Comparison of ENCODE assay signal across 20 cellular contexts in the genomic region with DNA sequence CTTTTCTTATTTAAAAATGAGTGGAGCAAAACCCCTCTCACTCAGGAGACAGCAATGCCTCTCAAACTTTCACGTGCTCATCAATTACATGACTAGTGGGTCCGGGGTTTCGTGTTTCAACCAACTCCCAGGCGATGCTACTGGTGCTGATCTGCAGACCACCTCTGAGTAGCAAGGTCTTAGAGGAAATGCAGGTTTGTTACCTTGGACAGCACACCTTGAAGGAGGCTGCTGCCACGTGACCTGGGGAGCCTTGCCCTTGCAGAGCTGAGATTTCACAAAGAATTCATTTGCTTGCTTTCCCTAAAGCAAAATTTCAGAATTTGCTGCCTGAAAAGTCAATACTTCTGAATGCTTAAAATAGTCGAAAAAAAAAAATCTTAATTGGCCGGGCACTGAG. TPM values are rescaled to one million over a fixed set of nuclear protein-coding genes. Genes with fewer than 3 reads are reported as not detected.
A peak's percentile ranks its signal among the peaks of the same experiment; 100 is the strongest.
DNase-seq lines count a peak whose midpoint lies in the region; TF ChIP-seq lines count a peak whose summit lies in the region.
"Had no signal": no experiment of that assay in that cellular context is flagged by ENCODE, and none has a peak within 500 bp of the region (broad histone marks: within the 10 kb centered on the region; RNA-seq: fewer than 3 reads in every experiment).

No MANE protein-coding gene starts in this region.

- no peak overlapping the region for H3K27ac Mint-ChIP-seq in CD8-positive, alpha-beta memory T cell
- H3K27ac Mint-ChIP-seq: CD4-positive, alpha-beta T cell; H9 had no signal

- H3K9me3 Mint-ChIP-seq in CD8-positive, alpha-beta memory T cell: no peaks in the 10 kb centered on the region
- H3K9me3 Mint-ChIP-seq: CD4-positive, alpha-beta T cell; H9 had no signal

- no peaks in the 10 kb centered on the region for H3K36me3 ChIP-seq in HEK293 (ENCODE audit: control insufficient read depth in 2 of 2, insufficient read depth in 1 of 2, low read length in 2 of 2)
- H3K36me3 ChIP-seq in CD8-positive, alpha-beta memory T cell (ENCODE audit: insufficient read depth, low read length): no peaks in the 10 kb centered on the region

- H3K36me3 Mint-ChIP-seq in CD8-positive, alpha-beta memory T cell: no peaks in the 10 kb centered on the region

- H3K4me3 Mint-ChIP-seq in CD8-positive, alpha-beta memory T cell: no peak overlapping the region
- H3K4me3 Mint-ChIP-seq: CD4-positive, alpha-beta T cell; H9 had no signal

- H3K27ac ChIP-seq in HEK293 (ENCODE audit: extremely low read depth, low read depth, low read length): no peak overlapping the region
- H3K27ac ChIP-seq in CD8-positive, alpha-beta memory T cell (ENCODE audit: low read depth, low read length): no peak overlapping the region
- H3K27ac ChIP-seq: 22Rv1, A549, C4-2B had no signal

- H3K4me1 ChIP-seq in HEK293 (ENCODE audit: control insufficient read depth, insufficient read depth, low read length): no peaks in the 10 kb centered on the region
- no peaks in the 10 kb centered on the region for H3K4me1 ChIP-seq in CD8-positive, alpha-beta memory T cell (ENCODE audit: insufficient read depth, low read length)
- H3K4me1 ChIP-seq: A549 had no signal

- CTCF ChIA-PET in HEK293 (lab: Yijun Ruan, JAX): no interaction called here
- CTCF ChIA-PET in CD8-positive, alpha-beta memory T cell (lab: Charles Lee): no interaction called here

- no peaks in the 10 kb centered on the region for H3K27me3 ChIP-seq in CD8-positive, alpha-beta memory T cell (ENCODE audit: insufficient read depth, low read length, poor library complexity, severe bottlenecking)

- H3K9me3 ChIP-seq in HEK293 (ENCODE audit: control insufficient read depth, insufficient read depth, low read depth, low read length): no peaks in the 10 kb centered on the region
- no peaks in the 10 kb centered on the region for H3K9me3 ChIP-seq in CD8-positive, alpha-beta memory T cell (ENCODE audit: low read length)
- H3K9me3 ChIP-seq: A549 had no signal

- TF ChIP-seq CTCF in HEK293 (tag by site-specific recombination; IDR thresholded peaks at IDR 0.05): no peak

- H3K4me3 ChIP-seq in HEK293 (ENCODE audit: low read depth, low read length): no peak overlapping the region
- H3K4me3 ChIP-seq in CD8-positive, alpha-beta memory T cell (ENCODE audit: low read length): no peak overlapping the region
- H3K4me3 ChIP-seq: A549 had no signal

- H3K27me3 Mint-ChIP-seq in CD8-positive, alpha-beta memory T cell: peaks cover 9 to 53% of the 10 kb centered on the region in 2 donors

- DNase-seq in ELF-1 (ENCODE audit: low read depth, low spot score) (peak; percentile 12), iPS DF 19.7 (ENCODE audit: low read depth, low spot score) (peak; percentile 12), left kidney (ENCODE audit: low read depth, low spot score) (peak; percentile 43)
- DNase-seq in stimulated activated CD4-positive, alpha-beta T cell treated with anti-CD3 and anti-CD28 coated beads, Interleukin-1b, Interleukin-23, amount 100 ng/mL, for 48 hours: no peak
- DNase-seq in activated CD4-positive, alpha-beta T cell treated with anti-CD3 and anti-CD28 coated beads, Interleukin-2, amount 50 U/mL, for 48 hours: no peak
- DNase-seq in CD8-positive, alpha-beta memory T cell: no peak
- DNase-seq: AML-193; CD4-positive, alpha-beta T cell; DMS153; DMS79; GF-D8; GOT3; H9 had no signal

- no peaks in the 10 kb centered on the region for H3K4me1 Mint-ChIP-seq in CD8-positive, alpha-beta memory T cell

- POLR2A ChIA-PET in HEK293 (lab: Yijun Ruan, JAX): no interaction called here
- POLR2A ChIA-PET in CD8-positive, alpha-beta memory T cell (lab: Charles Lee): no interaction called here

TF ChIP-seq in HEK293, 187 proteins besides CTCF, POLR2A, EP300 and RAD21:
- TF ChIP-seq ZNF112 (tag by site-specific recombination; IDR thresholded peaks at IDR 0.05): no peak
- peak; percentile 41; the same call in 1 of the 2 replicates for TF ChIP-seq REST (tag by site-specific recombination; IDR thresholded peaks at IDR 0.05)
- no peak for TF ChIP-seq ZNF639 (tag by site-specific recombination; IDR thresholded peaks at IDR 0.05)
- TF ChIP-seq ZNF473 (tag by site-specific recombination; IDR thresholded peaks at IDR 0.05): no peak

RNA-seq across cellular contexts. Expression of gene SMIM21, which starts 32.4 kb away (rescaled TPM):
- not detected for total RNA-seq in CD8-positive, alpha-beta memory T cell
- polyA plus RNA-seq in CD8-positive, alpha-beta memory T cell: not detected
- total RNA-seq: CD4-positive, alpha-beta T cell; Daoy; H9; HT-29 had no signal
- polyA plus RNA-seq: A549, BJ had no signal

Comparison
In these comparisons a context has a peak if more than half of its experiments do, and no peak if none do; other contexts are left out.
1. DNase-seq: peak in ELF-1 (single experiment), iPS DF 19.7 (single experiment) and left kidney (single experiment); none in stimulated activated CD4-positive, alpha-beta T cell treated with anti-CD3 and anti-CD28 coated beads, Interleukin-1b, Interleukin-23, amount 100 ng/mL, for 48 hours (single experiment), activated CD4-positive, alpha-beta T cell treated with anti-CD3 and anti-CD28 coated beads, Interleukin-2, amount 50 U/mL, for 48 hours (0 of 2) and CD8-positive, alpha-beta memory T cell (0 of 5).